In the genomic region with DNA sequence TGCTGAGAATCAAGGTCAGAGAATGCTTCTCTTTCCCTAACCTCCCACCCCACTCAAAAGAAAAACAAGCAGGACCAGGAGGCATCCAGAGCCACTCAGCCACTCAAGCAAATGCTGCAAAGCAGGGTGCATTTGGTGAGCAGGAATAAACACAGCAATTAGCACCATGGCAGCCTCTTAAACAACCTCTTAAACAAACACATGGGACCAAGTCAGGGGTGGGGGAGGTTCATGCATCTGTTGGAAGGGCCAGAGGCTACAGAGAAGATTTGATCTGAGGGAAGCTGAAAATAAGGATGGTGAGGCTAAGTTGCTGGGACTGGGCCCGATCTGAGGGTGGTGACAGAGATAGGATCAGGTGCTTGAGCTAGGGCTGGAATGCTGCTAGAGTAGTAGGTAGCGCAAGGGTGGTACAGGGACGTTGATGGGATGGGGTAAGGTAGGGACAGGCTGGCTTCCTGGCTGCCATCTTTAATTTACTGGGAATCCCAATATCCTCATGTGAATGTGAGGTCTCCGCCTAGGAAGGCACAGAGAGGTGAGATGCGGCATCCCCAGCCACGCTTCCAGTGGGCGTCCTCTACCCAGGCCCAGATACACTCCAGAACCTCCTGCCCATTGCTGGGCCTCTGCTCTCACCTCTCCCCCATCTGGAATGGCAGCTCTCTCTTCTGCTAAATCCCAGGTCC, we compare ENCODE assay signal across 15 cellular contexts. TPM values are rescaled to one million over a fixed set of nuclear protein-coding genes. Genes with fewer than 3 reads are reported as not detected.
DNase-seq lines count a peak whose midpoint lies in the region; ATAC-seq and TF ChIP-seq lines count a peak whose summit lies in the region.
"Had no signal": no experiment of that assay in that cellular context is flagged by ENCODE, and none has a peak within 500 bp of the region (broad histone marks: within the 10 kb centered on the region; RNA-seq: fewer than 3 reads in every experiment).

No MANE protein-coding gene starts in this region.

- no peak overlapping the region for H2AFZ ChIP-seq in trophoblast cell (ENCODE audit: insufficient read depth, low read length, poor library complexity)
- H2AFZ ChIP-seq: PC-9 had no signal

- WGBS in trophoblast cell (ENCODE audit: extremely low coverage, insufficient coverage, insufficient read length): no CpG with 5 or more reads among the region's 7 CpGs

- no peaks in the 10 kb centered on the region for H3K4me1 Mint-ChIP-seq in HFFc6 (ENCODE audit: low read depth)
- H3K4me1 Mint-ChIP-seq: activated CD8-positive, alpha-beta memory T cell treated with anti-CD3 and anti-CD28 coated beads, Interleukin-2, amount 10 ng/mL, durations not matched to agents 7 days and 5 days had no signal

- peaks cover 15% of the 10 kb centered on the region for H3K27me3 Mint-ChIP-seq in HFFc6 (ENCODE audit: insufficient read depth)
- H3K27me3 Mint-ChIP-seq: activated CD8-positive, alpha-beta memory T cell treated with anti-CD3 and anti-CD28 coated beads, Interleukin-2, amount 10 ng/mL, durations not matched to agents 7 days and 5 days had no signal

- no peaks in the 10 kb centered on the region for H3K27me3 ChIP-seq in trophoblast cell (ENCODE audit: insufficient read depth, low read length)
- H3K27me3 ChIP-seq: stomach had no signal

- H2BK120ac ChIP-seq in trophoblast cell (ENCODE audit: insufficient read depth, low read length, poor library complexity): no peak overlapping the region

- H3K36me3 Mint-ChIP-seq in HFFc6 (ENCODE audit: low read depth): no peaks in the 10 kb centered on the region
- H3K36me3 Mint-ChIP-seq: activated CD8-positive, alpha-beta memory T cell treated with anti-CD3 and anti-CD28 coated beads, Interleukin-2, amount 10 ng/mL, durations not matched to agents 7 days and 5 days; WTC11 had no signal

- no peaks in the 10 kb centered on the region for H3K36me3 ChIP-seq in trophoblast cell (ENCODE audit: control insufficient read depth in 1 of 2, insufficient read depth in 2 of 2, low read length in 2 of 2)
- H3K36me3 ChIP-seq: stomach had no signal

- no peaks in the 10 kb centered on the region for H3K9me3 Mint-ChIP-seq in HFFc6
- H3K9me3 Mint-ChIP-seq: WTC11 had no signal

- no peak overlapping the region for H2BK12ac ChIP-seq in trophoblast cell (ENCODE audit: low read length)

- no peak overlapping the region for H4K12ac ChIP-seq in trophoblast cell (ENCODE audit: low read depth, low read length)

- H3K79me2 ChIP-seq in trophoblast cell (ENCODE audit: control insufficient read depth, insufficient read depth, low read length, poor library complexity): no peaks in the 10 kb centered on the region

- no peak overlapping the region for H3K23ac ChIP-seq in trophoblast cell (ENCODE audit: low read length)

- no peak for TF ChIP-seq CTCF in HFFc6 (IDR thresholded peaks at IDR 0.05)

- no peak overlapping the region for H4K91ac ChIP-seq in trophoblast cell (ENCODE audit: low read depth, low read length)

- H3K79me1 ChIP-seq in trophoblast cell (ENCODE audit: low read length): no peaks in the 10 kb centered on the region

- no peak overlapping the region for H2BK5ac ChIP-seq in trophoblast cell (ENCODE audit: low read depth, low read length, poor library complexity)

- H3K9ac ChIP-seq in trophoblast cell (ENCODE audit: low read length): no peak overlapping the region

- no peak overlapping the region for H4K8ac ChIP-seq in trophoblast cell (ENCODE audit: low read depth, low read length)

- H3K4me3 ChIP-seq in trophoblast cell (ENCODE audit: low read depth, low read length): no peak overlapping the region
- H3K4me3 ChIP-seq: coronary artery, PC-9, psoas muscle, stomach had no signal

- peak; percentile 61 for DNase-seq in DMS153 (lab: John Stamatoyannopoulos, UW)
- peak; percentile 35 for DNase-seq in NCI-H128 (lab: John Stamatoyannopoulos, UW; ENCODE audit: unreplicated experiment)
- DNase-seq in NCI-H524 (lab: John Stamatoyannopoulos, UW): peak; percentile 94 to 96
- DNase-seq in left kidney (ENCODE audit: low read depth, low spot score): peak; percentile 67
- no peak for DNase-seq in hypothalamus (lab: John Stamatoyannopoulos, UW)
- no peak for DNase-seq in trophoblast cell
- DNase-seq in HFFc6: no peak
- DNase-seq: erythroblast, PC-9, psoas muscle, stomach had no signal

- H3K9me3 ChIP-seq in trophoblast cell (ENCODE audit: insufficient read depth, low read depth, low read length): peaks cover 2% of the 10 kb centered on the region
- H3K9me3 ChIP-seq: psoas muscle, stomach had no signal

- H3K4me1 ChIP-seq in trophoblast cell (ENCODE audit: control insufficient read depth in 1 of 2, insufficient read depth in 2 of 2, low read length in 2 of 2): no peaks in the 10 kb centered on the region
- H3K4me1 ChIP-seq: psoas muscle, stomach had no signal

- H3K18ac ChIP-seq in trophoblast cell (ENCODE audit: low read length): no peak overlapping the region

- H3K14ac ChIP-seq in trophoblast cell (ENCODE audit: low read length): no peak overlapping the region

- H2AK5ac ChIP-seq in trophoblast cell (ENCODE audit: low read length): no peak overlapping the region

- H3K4ac ChIP-seq in trophoblast cell (ENCODE audit: low read depth, low read length): no peak overlapping the region

- no peak for ATAC-seq in esophagus mucosa
- ATAC-seq: activated CD8-positive, alpha-beta memory T cell treated with anti-CD3 and anti-CD28 coated beads, Interleukin-2, amount 10 ng/mL, durations not matched to agents 7 days and 5 days; psoas muscle had no signal

- no peak overlapping the region for H3K4me2 ChIP-seq in trophoblast cell (ENCODE audit: low read length)
- H3K4me2 ChIP-seq: PC-9 had no signal

- no peak overlapping the region for H3K4me3 Mint-ChIP-seq in HFFc6
- H3K4me3 Mint-ChIP-seq: activated CD8-positive, alpha-beta memory T cell treated with anti-CD3 and anti-CD28 coated beads, Interleukin-2, amount 10 ng/mL, durations not matched to agents 7 days and 5 days; WTC11 had no signal

- no peak overlapping the region for H3K27ac Mint-ChIP-seq in HFFc6
- H3K27ac Mint-ChIP-seq: activated CD8-positive, alpha-beta memory T cell treated with anti-CD3 and anti-CD28 coated beads, Interleukin-2, amount 10 ng/mL, durations not matched to agents 7 days and 5 days; WTC11 had no signal

- no peak overlapping the region for H3K27ac ChIP-seq in trophoblast cell (ENCODE audit: low read depth, low read length)
- H3K27ac ChIP-seq: coronary artery, PC-9, psoas muscle, stomach had no signal

RNA-seq across cellular contexts. Expression of gene LMO1, which starts 26.6 kb away (rescaled TPM):
- 9.5 and 10.1 TPM in 2 replicates for polyA plus RNA-seq in trophoblast cell (2013)
- not detected for total RNA-seq in esophagus mucosa
- not detected for total RNA-seq in HFFc6 (2021; fragmentation: NEBNext Ultra II Directional; extraction: Animal tissue kit (Norgen Biotek cat#: 25700))
- total RNA-seq: activated CD8-positive, alpha-beta memory T cell treated with anti-CD3 and anti-CD28 coated beads, Interleukin-2, amount 10 ng/mL, durations not matched to agents 7 days and 5 days; PC-9; stomach had no signal

Comparison
In these comparisons a context has a peak if more than half of its experiments do, and no peak if none do; other contexts are left out.
1. DNase-seq: peak in DMS153 (single experiment), NCI-H128 (single experiment), NCI-H524 (2 of 2) and left kidney (single experiment); none in hypothalamus (0 of 51), trophoblast cell (0 of 2) and HFFc6 (single experiment).